ENCODE assay signal across 11 cellular contexts in the genomic region with DNA sequence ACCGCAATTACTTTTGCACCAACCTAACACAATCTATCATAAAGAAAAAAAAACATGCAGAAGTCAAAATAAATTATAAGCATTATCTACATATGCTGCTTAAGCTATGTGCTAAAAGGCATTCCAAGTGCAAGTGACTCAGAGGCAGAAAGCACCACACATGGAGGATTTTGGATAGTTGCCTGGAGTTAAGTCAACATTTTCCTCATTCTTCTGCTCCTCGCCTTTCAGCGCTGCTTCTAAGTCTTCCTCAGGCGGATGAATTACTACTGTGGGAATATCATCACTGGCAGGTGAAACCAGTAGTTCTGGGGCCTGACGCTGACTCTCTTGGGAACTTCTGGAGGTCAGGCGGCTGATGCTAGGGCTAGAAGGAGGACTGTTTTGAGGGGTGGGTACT. TPM values are rescaled to one million over a fixed set of nuclear protein-coding genes. Genes with fewer than 3 reads are reported as not detected.
DNase-seq lines count a peak whose midpoint lies in the region; ATAC-seq and TF ChIP-seq lines count a peak whose summit lies in the region.
"Had no signal": no experiment of that assay in that cellular context is flagged by ENCODE, and none has a peak within 500 bp of the region (broad histone marks: within the 10 kb centered on the region; RNA-seq: fewer than 3 reads in every experiment).

No MANE protein-coding gene starts in this region.

- TF ChIP-seq CTCF in upper lobe of right lung (IDR thresholded peaks at IDR 0.05) (no peak), GM10266 (IDR thresholded peaks at IDR 0.05; ENCODE audit: control insufficient read depth, insufficient read depth, low read depth, missing control alignments) (no peak)

- ATAC-seq in upper lobe of right lung = peak; percentile 88

- intact Hi-C loops in upper lobe of right lung (cut with DNase I) = no loop called here

- no peaks in the 10 kb centered on the region for H3K9me3 ChIP-seq in upper lobe of right lung

- H3K27ac ChIP-seq in upper lobe of right lung = no peak overlapping the region
- H3K27ac ChIP-seq: parathyroid adenoma had no signal

- DNase-seq in NCI-H2196 (lab: John Stamatoyannopoulos, UW; ENCODE audit: unreplicated experiment) (peak; percentile 3), NCI-H2196 treated with DMSO at 0.1 percent for 48 hours (lab: John Stamatoyannopoulos, UW; ENCODE audit: unreplicated experiment) (no peak), T47D (ENCODE audit: low read depth in 1 of 2, low spot score in 1 of 2) (peak; percentile 31 to 95), kidney glomerular epithelial cell (lab: John Stamatoyannopoulos, UW) (peak; percentile 93), upper lobe of right lung (no peak), GM10266 (ENCODE audit: extremely low spot score) (no peak)
- DNase-seq in stimulated activated CD4-positive, alpha-beta T cell treated with anti-CD3 and anti-CD28 coated beads, Interleukin-15, amount 100 ng/mL, for 24 hours = no peak
- DNase-seq in activated CD4-positive, CD25-positive, alpha-beta regulatory T cell (lab: John Stamatoyannopoulos, UW) = no peak
- DNase-seq: 8988T; NK-92 treated with Interleukin-12 subunit alpha and Interleukin-12 subunit beta, amount 100 ng/mL, for 24 hours had no signal

- peaks cover 31% of the 10 kb centered on the region for H3K36me3 ChIP-seq in upper lobe of right lung

- H3K4me3 ChIP-seq in upper lobe of right lung = no peak overlapping the region

- H3K27me3 ChIP-seq in upper lobe of right lung = no peaks in the 10 kb centered on the region

- H3K4me1 ChIP-seq in upper lobe of right lung = no peaks in the 10 kb centered on the region
- H3K4me1 ChIP-seq: parathyroid adenoma had no signal

- in situ Hi-C loops in T47D (cut with HindIII; ENCODE audit: low pct_unique_long_range_greater_than_20kb, low sequenced_read_pairs) = no loop called here

RNA-seq across cellular contexts. Expression of a gene that starts 53.1 kb away (rescaled TPM):
- 15.0 TPM for total RNA-seq in upper lobe of right lung

Comparison
In these comparisons a context has a peak if more than half of its experiments do, and no peak if none do; other contexts are left out.
1. DNase-seq: peak in NCI-H2196 (single experiment), T47D (2 of 2) and kidney glomerular epithelial cell (single experiment); none in NCI-H2196 treated with DMSO at 0.1 percent for 48 hours (single experiment), upper lobe of right lung (single experiment), stimulated activated CD4-positive, alpha-beta T cell treated with anti-CD3 and anti-CD28 coated beads, Interleukin-15, amount 100 ng/mL, for 24 hours (single experiment), activated CD4-positive, CD25-positive, alpha-beta regulatory T cell (0 of 4) and GM10266 (single experiment).